Comparison of ENCODE assay signal across 13 cellular contexts in the genomic region with DNA sequence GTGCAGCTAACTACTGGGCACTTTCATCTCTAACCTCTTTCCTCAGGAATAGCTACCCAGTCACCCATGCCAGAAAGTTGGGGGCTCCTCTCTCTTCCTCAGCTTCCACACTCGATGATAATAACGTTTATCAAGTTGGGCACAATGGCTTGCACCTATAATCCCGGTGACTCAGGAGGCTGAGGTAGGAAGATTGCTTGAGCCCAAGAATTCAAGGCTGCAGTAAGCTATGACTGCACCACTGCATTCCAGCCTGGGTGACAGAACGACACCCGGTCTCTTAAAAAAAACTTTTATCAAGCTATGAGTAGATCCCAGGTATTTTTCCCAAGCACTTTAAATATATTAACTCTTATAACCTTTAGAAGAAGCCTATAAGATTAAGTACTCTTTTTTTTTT. TPM values are rescaled to one million over a fixed set of nuclear protein-coding genes. Genes with fewer than 3 reads are reported as not detected.
DNase-seq lines count a peak whose midpoint lies in the region; ATAC-seq and TF ChIP-seq lines count a peak whose summit lies in the region.
"Had no signal": no experiment of that assay in that cellular context is flagged by ENCODE, and none has a peak within 500 bp of the region (broad histone marks: within the 10 kb centered on the region; RNA-seq: fewer than 3 reads in every experiment).

No MANE protein-coding gene starts in this region.

- H3K9me3 ChIP-seq in lower lobe of right lung (no peaks in the 10 kb centered on the region), upper lobe of right lung (no peaks in the 10 kb centered on the region)
- H3K9me3 ChIP-seq: BE2C, gastroesophageal sphincter, sigmoid colon had no signal

- intact Hi-C loops in lower lobe of right lung (cut with DNase I): no loop called here
- intact Hi-C loops in upper lobe of right lung (cut with DNase I): no loop called here

- H3K27me3 ChIP-seq in lower lobe of right lung (ENCODE audit: low read depth): no peaks in the 10 kb centered on the region
- H3K27me3 ChIP-seq in upper lobe of right lung: no peaks in the 10 kb centered on the region
- H3K27me3 ChIP-seq: BE2C, gastroesophageal sphincter, sigmoid colon had no signal

- TF ChIP-seq CTCF in lower lobe of right lung (IDR thresholded peaks at IDR 0.05) (no peak), upper lobe of right lung (IDR thresholded peaks at IDR 0.05) (no peak)

- POLR2A ChIA-PET in activated CD8-positive, alpha-beta T cell treated with anti-CD3 and anti-CD28 coated beads, Interleukin-2, amount 10 ng/mL, durations not matched to agents 7 days and 5 days (lab: Charles Lee): interaction anchor here (0.6 to 1.1 kb wide), 3 partner anchors 9 to 685 kb away, joined by 3 to 5 read pairs (median 3); no protein-coding TSS in a partner anchor

- CTCF ChIA-PET in activated CD8-positive, alpha-beta T cell treated with anti-CD3 and anti-CD28 coated beads, Interleukin-2, amount 10 ng/mL, durations not matched to agents 7 days and 5 days (lab: Charles Lee): interaction anchor here (0.9 to 5.0 kb wide), 2 partner anchors 66 to 73 kb away, joined by 3 to 49 read pairs; a partner anchor contains a TSS

- peak overlapping the region; percentile 94 for H3K4me3 Mint-ChIP-seq in activated naive CD4-positive, alpha-beta T cell treated with anti-CD3 and anti-CD28 coated beads, Interleukin-2, amount 50 U/mL, for 24 hours
- H3K4me3 Mint-ChIP-seq in activated CD8-positive, alpha-beta T cell treated with anti-CD3 and anti-CD28 coated beads, Interleukin-2, amount 10 ng/mL, durations not matched to agents 7 days and 5 days: no peak overlapping the region

- peaks cover 48% of the 10 kb centered on the region for H3K4me1 ChIP-seq in lower lobe of right lung
- H3K4me1 ChIP-seq in upper lobe of right lung: peaks cover 35% of the 10 kb centered on the region
- H3K4me1 ChIP-seq: BE2C had no signal

- H3K27ac Mint-ChIP-seq in activated naive CD4-positive, alpha-beta T cell treated with anti-CD3 and anti-CD28 coated beads, Interleukin-2, amount 50 U/mL, for 24 hours: peak overlapping the region; percentile 93
- peak overlapping the region; percentile 33 for H3K27ac Mint-ChIP-seq in activated CD8-positive, alpha-beta T cell treated with anti-CD3 and anti-CD28 coated beads, Interleukin-2, amount 10 ng/mL, durations not matched to agents 7 days and 5 days

- ATAC-seq in activated CD8-positive, alpha-beta T cell treated with anti-CD3 and anti-CD28 coated beads, Interleukin-2, amount 10 ng/mL, durations not matched to agents 7 days and 5 days: no peak
- ATAC-seq in lower lobe of right lung (no peak), upper lobe of right lung (no peak), GM21786 (IDR thresholded peaks at IDR 0.05; ENCODE audit: unreplicated experiment) (no peak), HG03520 (IDR thresholded peaks at IDR 0.05; ENCODE audit: unreplicated experiment) (no peak)
- ATAC-seq: gastroesophageal sphincter had no signal

- peaks cover 71% of the 10 kb centered on the region for H3K4me1 Mint-ChIP-seq in activated naive CD4-positive, alpha-beta T cell treated with anti-CD3 and anti-CD28 coated beads, Interleukin-2, amount 50 U/mL, for 24 hours
- peaks cover 48% of the 10 kb centered on the region for H3K4me1 Mint-ChIP-seq in activated CD8-positive, alpha-beta T cell treated with anti-CD3 and anti-CD28 coated beads, Interleukin-2, amount 10 ng/mL, durations not matched to agents 7 days and 5 days (ENCODE audit: low read depth)

- no peak overlapping the region for H3K27ac ChIP-seq in lower lobe of right lung
- no peak overlapping the region for H3K27ac ChIP-seq in upper lobe of right lung
- H3K27ac ChIP-seq: sigmoid colon had no signal

- H3K36me3 Mint-ChIP-seq in activated naive CD4-positive, alpha-beta T cell treated with anti-CD3 and anti-CD28 coated beads, Interleukin-2, amount 50 U/mL, for 24 hours: peaks cover 15% of the 10 kb centered on the region
- H3K36me3 Mint-ChIP-seq in activated CD8-positive, alpha-beta T cell treated with anti-CD3 and anti-CD28 coated beads, Interleukin-2, amount 10 ng/mL, durations not matched to agents 7 days and 5 days (ENCODE audit: low read depth): peaks cover 55% of the 10 kb centered on the region

- H3K27me3 Mint-ChIP-seq in activated naive CD4-positive, alpha-beta T cell treated with anti-CD3 and anti-CD28 coated beads, Interleukin-2, amount 50 U/mL, for 24 hours: no peaks in the 10 kb centered on the region
- H3K27me3 Mint-ChIP-seq in activated CD8-positive, alpha-beta T cell treated with anti-CD3 and anti-CD28 coated beads, Interleukin-2, amount 10 ng/mL, durations not matched to agents 7 days and 5 days (ENCODE audit: low read depth): no peaks in the 10 kb centered on the region

- peaks cover 39% of the 10 kb centered on the region for H3K36me3 ChIP-seq in lower lobe of right lung
- H3K36me3 ChIP-seq in upper lobe of right lung: peaks cover 35% of the 10 kb centered on the region

- H3K4me3 ChIP-seq in lower lobe of right lung (peak overlapping the region; percentile 88), upper lobe of right lung (peak overlapping the region; percentile 99)

- H3K9me3 Mint-ChIP-seq in activated naive CD4-positive, alpha-beta T cell treated with anti-CD3 and anti-CD28 coated beads, Interleukin-2, amount 50 U/mL, for 24 hours: no peaks in the 10 kb centered on the region
- no peaks in the 10 kb centered on the region for H3K9me3 Mint-ChIP-seq in activated CD8-positive, alpha-beta T cell treated with anti-CD3 and anti-CD28 coated beads, Interleukin-2, amount 10 ng/mL, durations not matched to agents 7 days and 5 days (ENCODE audit: insufficient read depth)

- no peak for DNase-seq in activated naive CD4-positive, alpha-beta T cell (lab: John Stamatoyannopoulos, UW)
- DNase-seq in activated CD8-positive, alpha-beta T cell treated with anti-CD3 and anti-CD28 coated beads, Interleukin-2, amount 10 ng/mL, durations not matched to agents 7 days and 5 days: no peak
- DNase-seq in lower lobe of right lung (no peak), upper lobe of right lung (no peak), COR-L47 (lab: John Stamatoyannopoulos, UW) (no peak)
- DNase-seq: activated CD8-positive, alpha-beta memory T cell treated with anti-CD3 and anti-CD28 coated beads, Interleukin-2, amount 50 U/mL, for 4 hours; BE2C; NCI-H345; sigmoid colon had no signal

RNA-seq across cellular contexts. Expression of a gene that starts 2.0 kb away (rescaled TPM):
- 100 to 1,000 TPM; 211 to 246 TPM for total RNA-seq in activated CD8-positive, alpha-beta T cell treated with anti-CD3 and anti-CD28 coated beads, Interleukin-2, amount 10 ng/mL, durations not matched to agents 7 days and 5 days
- total RNA-seq in lower lobe of right lung: 162 TPM
- total RNA-seq in upper lobe of right lung: 164 TPM

RNA-seq across cellular contexts. Expression of a gene that starts 2.2 kb away (rescaled TPM):
- 1 to 10 TPM; 4.3 to 5.0 TPM for total RNA-seq in activated CD8-positive, alpha-beta T cell treated with anti-CD3 and anti-CD28 coated beads, Interleukin-2, amount 10 ng/mL, durations not matched to agents 7 days and 5 days
- total RNA-seq in lower lobe of right lung (5.2 TPM), upper lobe of right lung (2.7 TPM)

RNA-seq across cellular contexts. Expression of a gene that starts 27.9 kb away (rescaled TPM):
- 10 to 100 TPM; 47.6 to 49.2 TPM for total RNA-seq in activated CD8-positive, alpha-beta T cell treated with anti-CD3 and anti-CD28 coated beads, Interleukin-2, amount 10 ng/mL, durations not matched to agents 7 days and 5 days
- total RNA-seq in lower lobe of right lung (27.4 TPM), upper lobe of right lung (29.6 TPM)

RNA-seq across cellular contexts. Expression of a gene that starts 32.6 kb away (rescaled TPM):
- 10 to 100 TPM; 12.0 to 14.6 TPM for total RNA-seq in activated CD8-positive, alpha-beta T cell treated with anti-CD3 and anti-CD28 coated beads, Interleukin-2, amount 10 ng/mL, durations not matched to agents 7 days and 5 days
- total RNA-seq in lower lobe of right lung: 13.6 TPM
- total RNA-seq in upper lobe of right lung: 16.5 TPM

RNA-seq across cellular contexts. Expression of a gene that starts 42.2 kb away (rescaled TPM):
- total RNA-seq in activated CD8-positive, alpha-beta T cell treated with anti-CD3 and anti-CD28 coated beads, Interleukin-2, amount 10 ng/mL, durations not matched to agents 7 days and 5 days: 10 to 100 TPM in 1 of 2 experiments, 1 to 10 TPM in 1; 9.7 to 13.1 TPM
- total RNA-seq in lower lobe of right lung: 7.8 TPM
- total RNA-seq in upper lobe of right lung: 7.1 TPM
